Comparison of ENCODE assay signal across 1 cellular context in the genomic region with DNA sequence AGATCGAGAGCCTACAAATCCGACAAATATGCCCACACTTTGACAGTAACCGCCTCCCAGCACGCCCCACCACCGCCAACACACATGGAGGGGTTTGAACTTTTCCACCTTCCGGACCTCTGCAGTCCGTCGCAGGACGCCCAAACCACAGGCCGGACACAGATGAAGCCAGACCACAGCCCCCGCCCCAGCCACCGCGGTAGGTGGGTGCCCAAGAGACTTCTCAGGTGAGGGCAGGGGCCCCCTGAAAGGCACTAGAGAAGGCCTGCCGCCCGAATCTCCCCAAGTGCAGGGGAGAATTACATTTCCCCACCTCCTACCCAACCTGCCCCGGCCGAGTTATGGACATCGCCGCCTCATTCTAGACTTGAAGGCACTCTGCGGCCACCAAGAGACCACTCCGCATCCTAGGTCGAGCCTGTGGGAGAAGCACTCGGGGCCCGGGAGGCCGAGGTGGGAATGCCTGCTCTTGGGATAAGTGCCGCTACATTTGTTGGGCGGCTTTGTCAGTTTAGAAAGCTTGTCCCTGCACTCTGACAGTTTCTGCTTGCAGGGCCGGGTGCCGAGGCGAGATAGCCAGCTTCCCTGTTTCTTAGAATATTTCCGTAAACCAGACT.
TF ChIP-seq lines count a peak whose summit lies in the region.

No MANE protein-coding gene starts in this region.

TF ChIP-seq in GM12878, 131 proteins besides CTCF, POLR2A, EP300 and RAD21:
- no peak for TF ChIP-seq PBX3 (IDR thresholded peaks at IDR 0.05; ENCODE audit: insufficient replicate concordance, low read depth, low read length)
- no peak for TF ChIP-seq ATF7 (IDR thresholded peaks at IDR 0.05; ENCODE audit: low read depth)
- no peak for TF ChIP-seq HDGF (IDR thresholded peaks at IDR 0.05)
- TF ChIP-seq NFYA (IDR thresholded peaks at IDR 0.05; ENCODE audit: borderline replicate concordance, low read depth, low read length): no peak
- TF ChIP-seq, protein P1, sequence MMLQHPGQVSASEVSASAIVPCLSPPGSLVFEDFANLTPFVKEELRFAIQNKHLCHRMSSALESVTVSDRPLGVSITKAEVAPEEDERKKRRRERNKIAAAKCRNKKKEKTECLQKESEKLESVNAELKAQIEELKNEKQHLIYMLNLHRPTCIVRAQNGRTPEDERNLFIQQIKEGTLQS (IDR thresholded peaks at IDR 0.05; ENCODE audit: borderline replicate concordance, extremely low read depth, low read depth, low read length): no peak
- TF ChIP-seq, protein P2, sequence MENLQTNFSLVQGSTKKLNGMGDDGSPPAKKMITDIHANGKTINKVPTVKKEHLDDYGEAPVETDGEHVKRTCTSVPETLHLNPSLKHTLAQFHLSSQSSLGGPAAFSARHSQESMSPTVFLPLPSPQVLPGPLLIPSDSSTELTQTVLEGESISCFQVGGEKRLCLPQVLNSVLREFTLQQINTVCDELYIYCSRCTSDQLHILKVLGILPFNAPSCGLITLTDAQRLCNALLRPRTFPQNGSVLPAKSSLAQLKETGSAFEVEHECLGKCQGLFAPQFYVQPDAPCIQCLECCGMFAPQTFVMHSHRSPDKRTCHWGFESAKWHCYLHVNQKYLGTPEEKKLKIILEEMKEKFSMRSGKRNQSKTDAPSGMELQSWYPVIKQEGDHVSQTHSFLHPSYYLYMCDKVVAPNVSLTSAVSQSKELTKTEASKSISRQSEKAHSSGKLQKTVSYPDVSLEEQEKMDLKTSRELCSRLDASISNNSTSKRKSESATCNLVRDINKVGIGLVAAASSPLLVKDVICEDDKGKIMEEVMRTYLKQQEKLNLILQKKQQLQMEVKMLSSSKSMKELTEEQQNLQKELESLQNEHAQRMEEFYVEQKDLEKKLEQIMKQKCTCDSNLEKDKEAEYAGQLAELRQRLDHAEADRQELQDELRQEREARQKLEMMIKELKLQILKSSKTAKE (IDR thresholded peaks at IDR 0.05; ENCODE audit: low read depth, poor library complexity, severe bottlenecking): no peak
- no peak for TF ChIP-seq NR2F1 (conservative IDR thresholded peaks at IDR 0.05)
- no peak for TF ChIP-seq MTA2 (IDR thresholded peaks at IDR 0.05; ENCODE audit: low read depth)
- TF ChIP-seq SMC3 (IDR thresholded peaks at IDR 0.05; ENCODE audit: borderline replicate concordance, low read length): no peak
- TF ChIP-seq, protein P3, sequence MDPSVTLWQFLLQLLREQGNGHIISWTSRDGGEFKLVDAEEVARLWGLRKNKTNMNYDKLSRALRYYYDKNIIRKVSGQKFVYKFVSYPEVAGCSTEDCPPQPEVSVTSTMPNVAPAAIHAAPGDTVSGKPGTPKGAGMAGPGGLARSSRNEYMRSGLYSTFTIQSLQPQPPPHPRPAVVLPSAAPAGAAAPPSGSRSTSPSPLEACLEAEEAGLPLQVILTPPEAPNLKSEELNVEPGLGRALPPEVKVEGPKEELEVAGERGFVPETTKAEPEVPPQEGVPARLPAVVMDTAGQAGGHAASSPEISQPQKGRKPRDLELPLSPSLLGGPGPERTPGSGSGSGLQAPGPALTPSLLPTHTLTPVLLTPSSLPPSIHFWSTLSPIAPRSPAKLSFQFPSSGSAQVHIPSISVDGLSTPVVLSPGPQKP (IDR thresholded peaks at IDR 0.05; ENCODE audit: low read depth, low read length): no peak
- TF ChIP-seq TCF7 (IDR thresholded peaks at IDR 0.05; ENCODE audit: borderline replicate concordance): no peak
- no peak for TF ChIP-seq STAT1 (conservative IDR thresholded peaks at IDR 0.05)
- no peak for TF ChIP-seq BMI1 (IDR thresholded peaks at IDR 0.05; ENCODE audit: borderline replicate concordance)
- TF ChIP-seq HDAC6 (IDR thresholded peaks at IDR 0.05; ENCODE audit: unreplicated experiment): no peak
- no peak for TF ChIP-seq CBFB (IDR thresholded peaks at IDR 0.05; ENCODE audit: low read depth)
- no peak for TF ChIP-seq E2F4 (IDR thresholded peaks at IDR 0.05; ENCODE audit: low read depth, low read length)
